In genomic region chr13:41960195-41960699, GRCh38 we compare ENCODE assay signal across 8 cellular contexts. TPM values are rescaled to one million over a fixed set of nuclear protein-coding genes. Genes with fewer than 3 reads are reported as not detected.
A peak's percentile ranks its signal among the peaks of the same experiment; 100 is the strongest.
DNase-seq lines count a peak whose midpoint lies in the region; ATAC-seq and TF ChIP-seq lines count a peak whose summit lies in the region.

No MANE protein-coding gene starts in this region.

- POLR2A ChIA-PET in SK-N-SH (lab: Yijun Ruan, JAX): no interaction called here

- peaks cover 44% of the 10 kb centered on the region for H3K79me2 ChIP-seq in SK-N-SH (ENCODE audit: insufficient read depth)

- H3K27me3 Mint-ChIP-seq in activated T-cell treated with anti-CD3 and anti-CD28 coated beads, Interleukin-2, amount 50 U/mL, for 24 hours: no peaks in the 10 kb centered on the region
- peaks cover 13 to 16% of the 10 kb centered on the region in 2 donors for H3K27me3 Mint-ChIP-seq in natural killer cell (ENCODE audit: low read depth in 2 of 2)

- TF ChIP-seq CTCF in SK-N-SH (IDR thresholded peaks at IDR 0.05) (no peak), natural killer cell (IDR thresholded peaks at IDR 0.05) (no peak)

- H3K9me3 Mint-ChIP-seq in activated T-cell treated with anti-CD3 and anti-CD28 coated beads, Interleukin-2, amount 50 U/mL, for 24 hours: no peaks in the 10 kb centered on the region
- no peaks in the 10 kb centered on the region for H3K9me3 Mint-ChIP-seq in natural killer cell

- H3K27ac Mint-ChIP-seq in activated T-cell treated with anti-CD3 and anti-CD28 coated beads, Interleukin-2, amount 50 U/mL, for 24 hours: peak overlapping the region; percentile 91
- H3K27ac Mint-ChIP-seq in natural killer cell: peak overlapping the region; percentile 4 to 82

- TF ChIP-seq EP300 in SK-N-SH (IDR thresholded peaks at IDR 0.05; ENCODE audit: borderline replicate concordance in 1 of 2, low read depth in 1 of 2, low read length in 1 of 2): no peak

- peaks cover 36% of the 10 kb centered on the region for H3K36me3 Mint-ChIP-seq in activated T-cell treated with anti-CD3 and anti-CD28 coated beads, Interleukin-2, amount 50 U/mL, for 24 hours (ENCODE audit: low read depth)
- no peaks in the 10 kb centered on the region for H3K36me3 Mint-ChIP-seq in natural killer cell

- peaks cover 71% of the 10 kb centered on the region for H3K4me1 Mint-ChIP-seq in activated T-cell treated with anti-CD3 and anti-CD28 coated beads, Interleukin-2, amount 50 U/mL, for 24 hours (ENCODE audit: low read depth)
- peaks cover 23 to 27% of the 10 kb centered on the region in 2 donors for H3K4me1 Mint-ChIP-seq in natural killer cell

- intact Hi-C loops in natural killer cell (cut with micrococcal nuclease): no loop called here

- no peaks in the 10 kb centered on the region for H3K9me3 ChIP-seq in SK-N-SH

- CTCF ChIA-PET in SK-N-SH (lab: Yijun Ruan, JAX): interaction anchor here (1.1 to 2.0 kb wide), 2 partner anchors 81 to 292 kb away, joined by 5 to 6 read pairs; no protein-coding TSS in a partner anchor

- H3K9me2 ChIP-seq in SK-N-SH: no peaks in the 10 kb centered on the region

- H2AFZ ChIP-seq in SK-N-SH (ENCODE audit: low read depth): peak overlapping the region; percentile 94

- ATAC-seq in HG03025 (IDR thresholded peaks at IDR 0.05; ENCODE audit: low FRiP score, unreplicated experiment) (peak; percentile 32), natural killer cell (no peak), GM18858 (IDR thresholded peaks at IDR 0.05; ENCODE audit: unreplicated experiment) (no peak), HG03521 (IDR thresholded peaks at IDR 0.05; ENCODE audit: unreplicated experiment) (no peak)

- peak overlapping the region; percentile 92 for H3K4me2 ChIP-seq in SK-N-SH

- peak overlapping the region; percentile 85 to 86 for H3K4me3 ChIP-seq in SK-N-SH (ENCODE audit: low read depth in 2 of 2, low read length in 1 of 2)

- H3K9ac ChIP-seq in SK-N-SH: peak overlapping the region; percentile 76

- H3K36me3 ChIP-seq in SK-N-SH (replicated peaks in 1 of 2; ENCODE audit: control insufficient read depth in 1 of 2, insufficient read depth in 2 of 2, low read length in 1 of 2): no peaks in the 10 kb centered on the region

- no peak for TF ChIP-seq RAD21 in SK-N-SH (IDR thresholded peaks at IDR 0.05; ENCODE audit: low read length)

- peak overlapping the region; percentile 72 to 78; a peak in 3 of 4 replicates for H3K27ac ChIP-seq in SK-N-SH (ENCODE audit: low read depth in 2 of 2, low read length in 1 of 2)

- WGBS in SK-N-SH (ENCODE audit: low lambda C conversion rate): 36% methylated on average over 8 of the region's 14 CpGs

- H3K4me1 ChIP-seq in SK-N-SH (ENCODE audit: control insufficient read depth in 1 of 2, insufficient read depth in 2 of 2, low read depth in 1 of 2, low read length in 1 of 2): peaks cover 0 to 5% of the 10 kb centered on the region in 2 experiments; a peak in 2 of 4 replicates

- H3F3A ChIP-seq in SK-N-SH (replicated peaks; ENCODE audit: insufficient read depth): peaks cover 3% of the 10 kb centered on the region

- no peaks in the 10 kb centered on the region for H4K20me1 ChIP-seq in SK-N-SH (ENCODE audit: insufficient read depth)

- DNase-seq in activated T-cell treated with anti-CD3 and anti-CD28 coated beads, Interleukin-2, amount 50 U/mL, for 24 hours: no peak
- no peak for DNase-seq in activated T-cell treated with anti-CD3 and anti-CD28 coated beads, Interleukin-2, amount 50 U/mL, for 48 hours
- DNase-seq in SK-N-SH (no peak), fibroblast of gingiva (ENCODE audit: low read depth) (peak; percentile 24), natural killer cell (no peak)

- no peaks in the 10 kb centered on the region for H3K27me3 ChIP-seq in SK-N-SH (ENCODE audit: insufficient read depth)

- H3K4me3 Mint-ChIP-seq in activated T-cell treated with anti-CD3 and anti-CD28 coated beads, Interleukin-2, amount 50 U/mL, for 24 hours: peak overlapping the region; percentile 91
- peak overlapping the region; percentile 87 for H3K4me3 Mint-ChIP-seq in natural killer cell

TF ChIP-seq in SK-N-SH, 30 proteins besides CTCF, POLR2A, EP300 and RAD21:
- TF ChIP-seq PBX3 (IDR thresholded peaks at IDR 0.05) (no peak), JUND (IDR thresholded peaks at IDR 0.05) (no peak)

RNA-seq across cellular contexts. Expression of gene VWA8, which starts 0.7 kb away (rescaled TPM):
- polyA plus RNA-seq in SK-N-SH (2012; rRNA removed): 5.5 and 6.3 TPM in 2 replicates
- polyA plus RNA-seq in SK-N-SH (2012; cell fraction: cytosol; rRNA removed): 7.0 and 7.3 TPM in 2 replicates
- 4.5 and 8.9 TPM in 2 replicates for polyA plus RNA-seq in SK-N-SH (2012; cell fraction: nucleus; rRNA removed)
- total RNA-seq in natural killer cell: 10 to 100 TPM; 21.9 to 27.5 (median 22.6) TPM
